In the genomic region with DNA sequence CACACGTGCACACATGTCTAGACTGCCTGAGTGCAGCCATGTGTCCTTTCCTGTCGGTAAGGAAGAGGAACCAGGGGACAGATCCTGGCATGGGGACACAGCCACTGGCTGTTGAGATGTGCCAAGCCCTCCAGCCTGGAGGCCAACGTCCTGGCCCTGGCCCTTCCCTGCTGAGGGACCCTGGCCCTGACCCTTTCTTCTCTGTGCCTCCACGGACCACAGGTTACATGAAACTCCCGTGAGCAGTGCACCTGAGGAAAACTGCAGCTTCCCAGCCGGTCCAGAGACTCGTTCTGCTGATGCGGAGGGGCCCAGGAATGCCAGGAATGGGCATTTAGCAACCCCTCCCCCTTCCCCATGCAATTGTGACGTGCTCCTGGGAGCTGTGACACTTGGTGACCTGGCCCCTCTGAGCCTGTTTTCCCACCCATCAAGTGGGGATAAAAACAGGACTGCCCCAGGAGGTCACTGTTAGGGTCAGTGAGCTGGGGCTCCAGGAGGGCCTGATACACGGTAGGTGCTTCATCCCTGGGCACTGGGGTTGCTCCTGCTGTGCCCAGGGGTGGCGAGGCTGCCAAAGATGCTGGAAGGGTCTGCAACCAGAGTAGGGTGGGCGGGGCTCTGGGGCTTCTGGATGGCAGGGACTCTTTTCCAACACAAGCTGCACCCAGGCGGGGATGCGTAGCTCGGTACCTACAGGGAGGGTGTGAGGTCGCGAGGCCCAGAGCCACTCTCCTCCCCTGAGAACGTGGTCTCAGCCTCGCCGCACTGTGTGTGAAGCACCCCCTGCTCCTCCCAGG, we compare ENCODE assay signal across 1 cellular context.
TF ChIP-seq lines count a peak whose summit lies in the region.

No MANE protein-coding gene starts in this region.

TF ChIP-seq in WTC11, 78 proteins besides CTCF, POLR2A, EP300 and RAD21 (continued from another document):
- TF ChIP-seq FOXK1 (CRISPR knock-in tag; IDR thresholded peaks at IDR 0.05) (no peak), NR1H2 (CRISPR knock-in tag; IDR thresholded peaks at IDR 0.05) (no peak), GTF2I (CRISPR knock-in tag; conservative IDR thresholded peaks at IDR 0.05) (no peak), TEAD4 (CRISPR knock-in tag; IDR thresholded peaks at IDR 0.05) (0 out of 2 replicates have a peak, but pooled peaks have one; percentile 53), TEAD1 (CRISPR knock-in tag; IDR thresholded peaks at IDR 0.05) (0 out of 2 replicates have a peak, but pooled peaks have one; percentile 29)
- TF ChIP-seq, protein P1, sequence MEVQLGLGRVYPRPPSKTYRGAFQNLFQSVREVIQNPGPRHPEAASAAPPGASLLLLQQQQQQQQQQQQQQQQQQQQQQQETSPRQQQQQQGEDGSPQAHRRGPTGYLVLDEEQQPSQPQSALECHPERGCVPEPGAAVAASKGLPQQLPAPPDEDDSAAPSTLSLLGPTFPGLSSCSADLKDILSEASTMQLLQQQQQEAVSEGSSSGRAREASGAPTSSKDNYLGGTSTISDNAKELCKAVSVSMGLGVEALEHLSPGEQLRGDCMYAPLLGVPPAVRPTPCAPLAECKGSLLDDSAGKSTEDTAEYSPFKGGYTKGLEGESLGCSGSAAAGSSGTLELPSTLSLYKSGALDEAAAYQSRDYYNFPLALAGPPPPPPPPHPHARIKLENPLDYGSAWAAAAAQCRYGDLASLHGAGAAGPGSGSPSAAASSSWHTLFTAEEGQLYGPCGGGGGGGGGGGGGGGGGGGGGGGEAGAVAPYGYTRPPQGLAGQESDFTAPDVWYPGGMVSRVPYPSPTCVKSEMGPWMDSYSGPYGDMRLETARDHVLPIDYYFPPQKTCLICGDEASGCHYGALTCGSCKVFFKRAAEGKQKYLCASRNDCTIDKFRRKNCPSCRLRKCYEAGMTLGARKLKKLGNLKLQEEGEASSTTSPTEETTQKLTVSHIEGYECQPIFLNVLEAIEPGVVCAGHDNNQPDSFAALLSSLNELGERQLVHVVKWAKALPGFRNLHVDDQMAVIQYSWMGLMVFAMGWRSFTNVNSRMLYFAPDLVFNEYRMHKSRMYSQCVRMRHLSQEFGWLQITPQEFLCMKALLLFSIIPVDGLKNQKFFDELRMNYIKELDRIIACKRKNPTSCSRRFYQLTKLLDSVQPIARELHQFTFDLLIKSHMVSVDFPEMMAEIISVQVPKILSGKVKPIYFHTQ (CRISPR knock-in tag; IDR thresholded peaks at IDR 0.05), result no peak
- TF ChIP-seq, protein P2, sequence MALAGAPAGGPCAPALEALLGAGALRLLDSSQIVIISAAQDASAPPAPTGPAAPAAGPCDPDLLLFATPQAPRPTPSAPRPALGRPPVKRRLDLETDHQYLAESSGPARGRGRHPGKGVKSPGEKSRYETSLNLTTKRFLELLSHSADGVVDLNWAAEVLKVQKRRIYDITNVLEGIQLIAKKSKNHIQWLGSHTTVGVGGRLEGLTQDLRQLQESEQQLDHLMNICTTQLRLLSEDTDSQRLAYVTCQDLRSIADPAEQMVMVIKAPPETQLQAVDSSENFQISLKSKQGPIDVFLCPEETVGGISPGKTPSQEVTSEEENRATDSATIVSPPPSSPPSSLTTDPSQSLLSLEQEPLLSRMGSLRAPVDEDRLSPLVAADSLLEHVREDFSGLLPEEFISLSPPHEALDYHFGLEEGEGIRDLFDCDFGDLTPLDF (CRISPR knock-in tag; IDR thresholded peaks at IDR 0.05), result no peak
- TF ChIP-seq, protein P3, sequence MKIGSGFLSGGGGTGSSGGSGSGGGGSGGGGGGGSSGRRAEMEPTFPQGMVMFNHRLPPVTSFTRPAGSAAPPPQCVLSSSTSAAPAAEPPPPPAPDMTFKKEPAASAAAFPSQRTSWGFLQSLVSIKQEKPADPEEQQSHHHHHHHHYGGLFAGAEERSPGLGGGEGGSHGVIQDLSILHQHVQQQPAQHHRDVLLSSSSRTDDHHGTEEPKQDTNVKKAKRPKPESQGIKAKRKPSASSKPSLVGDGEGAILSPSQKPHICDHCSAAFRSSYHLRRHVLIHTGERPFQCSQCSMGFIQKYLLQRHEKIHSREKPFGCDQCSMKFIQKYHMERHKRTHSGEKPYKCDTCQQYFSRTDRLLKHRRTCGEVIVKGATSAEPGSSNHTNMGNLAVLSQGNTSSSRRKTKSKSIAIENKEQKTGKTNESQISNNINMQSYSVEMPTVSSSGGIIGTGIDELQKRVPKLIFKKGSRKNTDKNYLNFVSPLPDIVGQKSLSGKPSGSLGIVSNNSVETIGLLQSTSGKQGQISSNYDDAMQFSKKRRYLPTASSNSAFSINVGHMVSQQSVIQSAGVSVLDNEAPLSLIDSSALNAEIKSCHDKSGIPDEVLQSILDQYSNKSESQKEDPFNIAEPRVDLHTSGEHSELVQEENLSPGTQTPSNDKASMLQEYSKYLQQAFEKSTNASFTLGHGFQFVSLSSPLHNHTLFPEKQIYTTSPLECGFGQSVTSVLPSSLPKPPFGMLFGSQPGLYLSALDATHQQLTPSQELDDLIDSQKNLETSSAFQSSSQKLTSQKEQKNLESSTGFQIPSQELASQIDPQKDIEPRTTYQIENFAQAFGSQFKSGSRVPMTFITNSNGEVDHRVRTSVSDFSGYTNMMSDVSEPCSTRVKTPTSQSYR (CRISPR knock-in tag; IDR thresholded peaks at IDR 0.05), result no peak
- TF ChIP-seq, protein P4, sequence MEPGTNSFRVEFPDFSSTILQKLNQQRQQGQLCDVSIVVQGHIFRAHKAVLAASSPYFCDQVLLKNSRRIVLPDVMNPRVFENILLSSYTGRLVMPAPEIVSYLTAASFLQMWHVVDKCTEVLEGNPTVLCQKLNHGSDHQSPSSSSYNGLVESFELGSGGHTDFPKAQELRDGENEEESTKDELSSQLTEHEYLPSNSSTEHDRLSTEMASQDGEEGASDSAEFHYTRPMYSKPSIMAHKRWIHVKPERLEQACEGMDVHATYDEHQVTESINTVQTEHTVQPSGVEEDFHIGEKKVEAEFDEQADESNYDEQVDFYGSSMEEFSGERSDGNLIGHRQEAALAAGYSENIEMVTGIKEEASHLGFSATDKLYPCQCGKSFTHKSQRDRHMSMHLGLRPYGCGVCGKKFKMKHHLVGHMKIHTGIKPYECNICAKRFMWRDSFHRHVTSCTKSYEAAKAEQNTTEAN (CRISPR knock-in tag; IDR thresholded peaks at IDR 0.05), result no peak
- TF ChIP-seq, protein P5, sequence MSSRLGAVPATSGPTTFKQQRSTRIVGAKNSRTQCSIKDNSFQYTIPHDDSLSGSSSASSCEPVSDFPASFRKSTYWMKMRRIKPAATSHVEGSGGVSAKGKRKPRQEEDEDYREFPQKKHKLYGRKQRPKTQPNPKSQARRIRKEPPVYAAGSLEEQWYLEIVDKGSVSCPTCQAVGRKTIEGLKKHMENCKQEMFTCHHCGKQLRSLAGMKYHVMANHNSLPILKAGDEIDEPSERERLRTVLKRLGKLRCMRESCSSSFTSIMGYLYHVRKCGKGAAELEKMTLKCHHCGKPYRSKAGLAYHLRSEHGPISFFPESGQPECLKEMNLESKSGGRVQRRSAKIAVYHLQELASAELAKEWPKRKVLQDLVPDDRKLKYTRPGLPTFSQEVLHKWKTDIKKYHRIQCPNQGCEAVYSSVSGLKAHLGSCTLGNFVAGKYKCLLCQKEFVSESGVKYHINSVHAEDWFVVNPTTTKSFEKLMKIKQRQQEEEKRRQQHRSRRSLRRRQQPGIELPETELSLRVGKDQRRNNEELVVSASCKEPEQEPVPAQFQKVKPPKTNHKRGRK (CRISPR knock-in tag; IDR thresholded peaks at IDR 0.05; ENCODE audit: borderline replicate concordance), result no peak
TF ChIP-seq in WTC11: peak in this region for 2.
